ENCODE assay signal across 8 cellular contexts in genomic region chr5:151740958-151741373, GRCh38.
DNase-seq lines count a peak whose midpoint lies in the region; ATAC-seq and TF ChIP-seq lines count a peak whose summit lies in the region.

No MANE protein-coding gene starts in this region.

- no peak overlapping the region for H3K4me2 ChIP-seq in DOHH2 (ENCODE audit: low read length)

- H3K9me3 ChIP-seq in DOHH2 (ENCODE audit: control insufficient read depth, insufficient read depth, low read length) (no peaks in the 10 kb centered on the region), mucosa of rectum (ENCODE audit: control insufficient read depth in 2 of 2, low read length in 2 of 2) (no peaks in the 10 kb centered on the region)

- H3K9me2 ChIP-seq in DOHH2 (replicated peaks; ENCODE audit: control insufficient read depth, low read length) = no peaks in the 10 kb centered on the region

- H3K4me1 ChIP-seq in DOHH2 (ENCODE audit: control insufficient read depth, low read length) (no peaks in the 10 kb centered on the region), mucosa of rectum (ENCODE audit: control insufficient read depth in 2 of 2, insufficient read depth in 2 of 2, low read length in 2 of 2) (peaks cover 4 to 5% of the 10 kb centered on the region in 2 donors)

- H3K9ac ChIP-seq in mucosa of rectum (ENCODE audit: low read depth in 1 of 2, low read length in 2 of 2) = no peak overlapping the region

- H3K4me3 ChIP-seq in DOHH2 (ENCODE audit: low read length) (no peak overlapping the region), mucosa of rectum (ENCODE audit: low read length in 2 of 2) (no peak overlapping the region)

- H3K36me3 ChIP-seq in DOHH2 (ENCODE audit: control insufficient read depth, low read length) = peaks cover 33% of the 10 kb centered on the region
- peaks cover 20 to 23% of the 10 kb centered on the region in 2 donors for H3K36me3 ChIP-seq in mucosa of rectum (ENCODE audit: control insufficient read depth in 2 of 2, insufficient read depth in 2 of 2, low read length in 2 of 2)

- H3K27ac ChIP-seq in DOHH2 (ENCODE audit: low read depth, low read length) (no peak overlapping the region), angular gyrus (ENCODE audit: low read depth, low read length) (peak overlapping the region; percentile 24), mucosa of rectum (ENCODE audit: low read depth in 2 of 2, low read length in 2 of 2) (peak overlapping the region; percentile 10 to 55)

- no peaks in the 10 kb centered on the region for H4K20me1 ChIP-seq in DOHH2 (ENCODE audit: control insufficient read depth, insufficient read depth, low read depth, low read length)

- H3K27me3 ChIP-seq in DOHH2 (ENCODE audit: control insufficient read depth, low read length) = no peaks in the 10 kb centered on the region
- no peaks in the 10 kb centered on the region for H3K27me3 ChIP-seq in mucosa of rectum (ENCODE audit: control insufficient read depth in 2 of 2, insufficient read depth in 2 of 2, low read length in 2 of 2)

- peaks cover 3% of the 10 kb centered on the region; the same call in 1 of the 2 replicates for H3F3A ChIP-seq in DOHH2 (ENCODE audit: control insufficient read depth, insufficient read depth)

- no peak for DNase-seq in effector CD8-positive, alpha-beta T cell (lab: John Stamatoyannopoulos, UW)
- no peak for DNase-seq in activated T-cell treated with anti-CD3 and anti-CD28 coated beads, Interleukin-2, amount 50 U/mL, for 1 hour
- DNase-seq in activated effector memory CD4-positive, alpha-beta T cell treated with anti-CD3 and anti-CD28 coated beads, Interleukin-2, amount 50 U/mL, for 16 hours = no peak

- H3K79me2 ChIP-seq in DOHH2 (ENCODE audit: control insufficient read depth, low read length) = no peaks in the 10 kb centered on the region

- TF ChIP-seq CTCF in DOHH2 (IDR thresholded peaks at IDR 0.05; ENCODE audit: low read depth, low read length, poor library complexity, severe bottlenecking) = peak; percentile 29

- peak; percentile 18 for ATAC-seq in HG02759 (IDR thresholded peaks at IDR 0.05; ENCODE audit: unreplicated experiment)
- ATAC-seq in HG03521 (IDR thresholded peaks at IDR 0.05; ENCODE audit: unreplicated experiment) = no peak
